ENCODE assay signal across 10 cellular contexts in the genomic region with DNA sequence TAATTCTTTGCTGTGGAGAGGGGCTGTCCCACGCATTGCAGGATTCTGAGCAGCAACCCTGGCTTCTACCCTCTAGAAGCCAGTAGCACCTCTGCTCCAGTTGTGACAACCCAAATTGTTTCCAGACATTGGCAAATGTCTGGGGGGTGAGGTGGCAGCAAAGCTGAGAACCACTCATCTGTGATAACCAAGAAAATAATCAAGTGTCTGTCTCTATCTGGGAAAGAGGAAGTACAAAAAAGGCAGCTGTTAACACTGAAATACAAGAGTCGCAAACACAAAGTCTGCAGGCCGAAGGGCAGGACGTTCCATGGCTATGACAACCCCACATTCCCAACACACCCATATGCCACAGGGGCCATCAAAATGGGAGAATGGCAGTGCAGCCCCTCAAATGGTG. TPM values are rescaled to one million over a fixed set of nuclear protein-coding genes. Genes with fewer than 3 reads are reported as not detected.
DNase-seq lines count a peak whose midpoint lies in the region; ATAC-seq lines count a peak whose summit lies in the region.
"Had no signal": no experiment of that assay in that cellular context is flagged by ENCODE, and none has a peak within 500 bp of the region (broad histone marks: within the 10 kb centered on the region; RNA-seq: fewer than 3 reads in every experiment).

No MANE protein-coding gene starts in this region.

- H3K36me3 ChIP-seq in BLaER1 treated with 17β-estradiol and CSF1 and Interleukin-3, amounts not matched to agents 10 nM and 100 nM, result peaks cover 0 to 17% (median 0%) of the 10 kb centered on the region in 11 experiments; a peak in 4 of 22 replicates
- no peaks in the 10 kb centered on the region for H3K36me3 ChIP-seq in effector memory CD4-positive, alpha-beta T cell (ENCODE audit: control insufficient read depth, insufficient read depth, low read length)

- H4K20me1 ChIP-seq in BLaER1 treated with 17β-estradiol and CSF1 and Interleukin-3, amounts not matched to agents 10 nM and 100 nM, result no peaks in the 10 kb centered on the region

- no peaks in the 10 kb centered on the region for H3K27me3 ChIP-seq in BLaER1 treated with 17β-estradiol and CSF1 and Interleukin-3, amounts not matched to agents 10 nM and 100 nM
- H3K27me3 ChIP-seq in effector memory CD4-positive, alpha-beta T cell (replicated peaks; ENCODE audit: control insufficient read depth, insufficient read depth, low read length, poor library complexity, severe bottlenecking), result no peaks in the 10 kb centered on the region

- DNase-seq in effector memory CD4-positive, alpha-beta T cell, result no peak
- DNase-seq in SHP77 treated with DMSO at 0.1 percent for 48 hours (lab: John Stamatoyannopoulos, UW) (no peak), DMS53 treated with DMSO at 0.1 percent for 48 hours (lab: John Stamatoyannopoulos, UW; ENCODE audit: unreplicated experiment) (no peak), mucosa of gallbladder (ENCODE audit: low spot score) (no peak)
- no peak for DNase-seq in activated CD4-positive, alpha-beta T cell treated with anti-CD3 and anti-CD28 coated beads for 48 hours
- DNase-seq: NCI-H524 had no signal

- no peak overlapping the region for H3K4me3 ChIP-seq in BLaER1 treated with 17β-estradiol and CSF1 and Interleukin-3, amounts not matched to agents 10 nM and 100 nM
- no peak overlapping the region for H3K4me3 ChIP-seq in effector memory CD4-positive, alpha-beta T cell (ENCODE audit: insufficient read depth, low read depth, low read length, poor library complexity, severe bottlenecking)
- H3K4me3 ChIP-seq: lung had no signal

- peak overlapping the region in 7 of 11 experiments; percentile 6 to 47 (median 37); a peak in 13 of 22 replicates for H3K9ac ChIP-seq in BLaER1 treated with 17β-estradiol and CSF1 and Interleukin-3, amounts not matched to agents 10 nM and 100 nM

- peak overlapping the region in 9 of 11 experiments; percentile 25 to 80 (median 68); a peak in 17 of 22 replicates for H3K27ac ChIP-seq in BLaER1 treated with 17β-estradiol and CSF1 and Interleukin-3, amounts not matched to agents 10 nM and 100 nM
- peak overlapping the region; percentile 12 for H3K27ac ChIP-seq in effector memory CD4-positive, alpha-beta T cell (ENCODE audit: insufficient read depth, low read length, poor library complexity, severe bottlenecking)

- ATAC-seq in GM19035 (IDR thresholded peaks at IDR 0.05; ENCODE audit: unreplicated experiment) (peak; percentile 33), HG03565 (IDR thresholded peaks at IDR 0.05; ENCODE audit: unreplicated experiment) (peak; percentile 30)

- H3K9me3 ChIP-seq in BLaER1 treated with 17β-estradiol and CSF1 and Interleukin-3, amounts not matched to agents 10 nM and 100 nM (replicated peaks in 1 of 11), result no peaks in the 10 kb centered on the region
- H3K9me3 ChIP-seq in effector memory CD4-positive, alpha-beta T cell (ENCODE audit: control insufficient read depth, low read length), result no peaks in the 10 kb centered on the region

- H3K4me1 ChIP-seq in BLaER1 treated with 17β-estradiol and CSF1 and Interleukin-3, amounts not matched to agents 10 nM and 100 nM, result peaks cover 60 to 87% (median 76%) of the 10 kb centered on the region in 10 experiments
- peaks cover 15% of the 10 kb centered on the region for H3K4me1 ChIP-seq in effector memory CD4-positive, alpha-beta T cell (ENCODE audit: control insufficient read depth, insufficient read depth, low read length, poor library complexity, severe bottlenecking)

- H3K4me2 ChIP-seq in BLaER1 treated with 17β-estradiol and CSF1 and Interleukin-3, amounts not matched to agents 10 nM and 100 nM, result peak overlapping the region; percentile 62 to 92 (median 80)

RNA-seq across cellular contexts. Expression of a gene that starts 42.2 kb away (rescaled TPM):
- total RNA-seq in mucosa of gallbladder, result 61.4 TPM
